ENCODE assay signal across 10 cellular contexts in the genomic region with DNA sequence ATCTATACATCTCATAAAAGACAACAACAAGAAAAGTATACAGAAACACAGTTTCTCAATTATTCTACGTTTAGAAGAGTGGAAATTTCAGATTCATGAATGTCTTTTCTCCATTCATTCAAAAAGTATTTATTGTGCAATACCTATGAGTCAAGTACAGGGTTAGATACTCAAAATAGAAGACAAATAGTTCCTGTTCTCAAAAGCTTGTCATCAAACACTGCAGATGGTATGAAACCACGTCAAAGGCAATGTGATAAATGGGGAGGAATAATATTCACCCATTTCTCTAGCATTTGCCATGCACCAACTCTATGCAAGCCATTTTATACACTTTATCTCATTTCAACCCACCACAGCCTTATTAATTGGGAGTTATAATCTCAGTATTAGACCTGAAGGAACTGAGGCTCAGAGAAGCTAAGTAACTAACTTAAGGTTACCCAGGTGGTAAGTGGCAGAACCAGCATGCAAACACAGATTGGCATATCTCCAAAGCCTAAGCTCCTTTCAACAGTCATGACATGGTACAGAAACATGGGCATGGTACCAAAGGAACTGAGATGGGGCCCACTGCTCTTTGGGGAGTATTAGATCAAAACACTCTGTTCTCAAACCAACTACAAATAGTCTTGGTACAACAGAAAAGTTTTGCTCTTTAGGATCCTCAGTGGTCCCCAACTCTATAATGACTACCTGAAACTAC.
A peak's percentile ranks its signal among the peaks of the same experiment; 100 is the strongest.
DNase-seq lines count a peak whose midpoint lies in the region; ATAC-seq, FAIRE-seq and TF ChIP-seq lines count a peak whose summit lies in the region.
"Had no signal": no experiment of that assay in that cellular context is flagged by ENCODE, and none has a peak within 500 bp of the region (broad histone marks: within the 10 kb centered on the region; RNA-seq: fewer than 3 reads in every experiment).

No MANE protein-coding gene starts in this region.

- no peak overlapping the region for H3K27ac Mint-ChIP-seq in astrocyte (ENCODE audit: unreplicated experiment)

- H3K4me1 ChIP-seq in astrocyte (ENCODE audit: insufficient read depth, low read length) (peaks cover 39% of the 10 kb centered on the region), tibial nerve (peaks cover 0 to 13% (median 0%) of the 10 kb centered on the region in 4 donors)
- H3K4me1 ChIP-seq: Caco-2 had no signal

- no peak overlapping the region for H3K4me3 Mint-ChIP-seq in astrocyte (ENCODE audit: unreplicated experiment)

- peaks cover 3% of the 10 kb centered on the region for H3K9me3 ChIP-seq in astrocyte (ENCODE audit: insufficient read depth, low read depth, low read length)
- no peaks in the 10 kb centered on the region for H3K9me3 ChIP-seq in tibial nerve
- H3K9me3 ChIP-seq: Caco-2 had no signal

- TF ChIP-seq POLR2A in tibial nerve (IDR thresholded peaks at IDR 0.05), result no peak

- peaks cover 3% of the 10 kb centered on the region for H3K9me3 Mint-ChIP-seq in astrocyte (ENCODE audit: unreplicated experiment)

- peak overlapping the region; percentile 73 for H3K27ac ChIP-seq in astrocyte (ENCODE audit: low read depth, low read length)
- peak overlapping the region in 1 of 4 donors; percentile 50 for H3K27ac ChIP-seq in tibial nerve

- H3K9ac ChIP-seq in astrocyte (ENCODE audit: low read length), result peak overlapping the region; percentile 61

- H3K4me2 ChIP-seq in astrocyte (ENCODE audit: low read length), result peak overlapping the region; percentile 73

- H3K27me3 ChIP-seq in astrocyte (ENCODE audit: insufficient read depth, low read length) (no peaks in the 10 kb centered on the region), tibial nerve (no peaks in the 10 kb centered on the region)

- TF ChIP-seq CTCF in astrocyte (IDR thresholded peaks at IDR 0.05; ENCODE audit: insufficient read depth, low read depth, low read length), result no peak
- TF ChIP-seq CTCF in tibial nerve (IDR thresholded peaks at IDR 0.05), result no peak

- H3K36me3 ChIP-seq in astrocyte (ENCODE audit: insufficient read depth, low read length), result no peaks in the 10 kb centered on the region
- no peaks in the 10 kb centered on the region for H3K36me3 ChIP-seq in tibial nerve

- ATAC-seq in HG03135 (IDR thresholded peaks at IDR 0.05; ENCODE audit: unreplicated experiment), result no peak
- no peak for ATAC-seq in HG03571 (IDR thresholded peaks at IDR 0.05; ENCODE audit: unreplicated experiment)

- no peak overlapping the region for H2AFZ ChIP-seq in astrocyte (ENCODE audit: low read depth, low read length)

- peak in 1 of 2 donors; percentile 76 for TF ChIP-seq EP300 in tibial nerve (IDR thresholded peaks at IDR 0.05)

- H4K20me1 ChIP-seq in astrocyte (ENCODE audit: insufficient read depth, low read length), result no peaks in the 10 kb centered on the region

- WGBS in tibial nerve, 2 donors, result 30 to 38% methylated on average over 2 of the region's 2 CpGs

- H3K36me3 Mint-ChIP-seq in astrocyte (ENCODE audit: low read depth, unreplicated experiment), result no peaks in the 10 kb centered on the region

- FAIRE-seq in astrocyte (lab: Jason Lieb, UNC), result peak; percentile 56

- no peak overlapping the region for H3K4me3 ChIP-seq in astrocyte (ENCODE audit: insufficient read depth, low read depth, low read length)
- no peak overlapping the region for H3K4me3 ChIP-seq in tibial nerve

- no peaks in the 10 kb centered on the region for H3K79me2 ChIP-seq in astrocyte (ENCODE audit: insufficient read depth, low read length)

- peaks cover 10% of the 10 kb centered on the region for H3K27me3 Mint-ChIP-seq in astrocyte (ENCODE audit: low read depth, unreplicated experiment)

- DNase-seq in A172 (ENCODE audit: low spot score) (peak; percentile 45), HS-5 (ENCODE audit: low read depth) (peak; percentile 99), astrocyte (ENCODE audit: low read depth) (peak; percentile 93), iris pigment epithelial cell (ENCODE audit: low read depth) (peak; percentile 94), tibial nerve (ENCODE audit: low spot score in 2 of 2) (no peak), OCI-M2 (lab: John Stamatoyannopoulos, UW; ENCODE audit: unreplicated experiment) (no peak)
- DNase-seq: Caco-2, NCI-H1417 had no signal

- H3K4me1 Mint-ChIP-seq in astrocyte (ENCODE audit: low read depth, unreplicated experiment), result peaks cover 17% of the 10 kb centered on the region

Comparison
In these comparisons a context has a peak if more than half of its experiments do, and no peak if none do; other contexts are left out.
1. DNase-seq: peak in A172 (single experiment), HS-5 (single experiment), astrocyte (single experiment) and iris pigment epithelial cell (single experiment); none in tibial nerve (0 of 2) and OCI-M2 (single experiment).